ENCODE assay signal across 8 cellular contexts in genomic region chr14:59189822-59190368, GRCh38.
DNase-seq lines count a peak whose midpoint lies in the region; ATAC-seq and TF ChIP-seq lines count a peak whose summit lies in the region.

No MANE protein-coding gene starts in this region.

- TF ChIP-seq CTCF in astrocyte of the spinal cord (IDR thresholded peaks at IDR 0.05; ENCODE audit: low read depth, low read length) (no peak), retinal pigment epithelial cell (conservative IDR thresholded peaks at IDR 0.05; ENCODE audit: low read depth, low read length) (no peak)

- ATAC-seq in GM18502 (IDR thresholded peaks at IDR 0.05; ENCODE audit: poor library complexity, unreplicated experiment) (peak; percentile 54), HG02885 (IDR thresholded peaks at IDR 0.05; ENCODE audit: poor library complexity, unreplicated experiment) (peak; percentile 48)

- in situ Hi-C loops in astrocyte of the spinal cord (cut with HindIII; ENCODE audit: low sequenced_read_pairs), result no loop called here

- DNase-seq in NCI-H187 treated with DMSO at 0.1 percent for 48 hours (lab: John Stamatoyannopoulos, UW), result peak; percentile 81
- peak; percentile 71 for DNase-seq in T-helper 22 cell (ENCODE audit: low read depth)
- DNase-seq in astrocyte of the spinal cord (ENCODE audit: low read depth, low spot score), result peak; percentile 91
- peak in 49 of 51 donors; percentile 3 to 80 (median 51) for DNase-seq in hypothalamus (lab: John Stamatoyannopoulos, UW)
- DNase-seq in retinal pigment epithelial cell (ENCODE audit: low read depth), result peak; percentile 72
- no peak for DNase-seq in KG1 (lab: John Stamatoyannopoulos, UW)

- peak overlapping the region; percentile 81 for H3K4me3 ChIP-seq in astrocyte of the spinal cord (ENCODE audit: low read depth, low read length)
- H3K4me3 ChIP-seq in retinal pigment epithelial cell (ENCODE audit: low read length), result peak overlapping the region; percentile 89
